In the genomic region with DNA sequence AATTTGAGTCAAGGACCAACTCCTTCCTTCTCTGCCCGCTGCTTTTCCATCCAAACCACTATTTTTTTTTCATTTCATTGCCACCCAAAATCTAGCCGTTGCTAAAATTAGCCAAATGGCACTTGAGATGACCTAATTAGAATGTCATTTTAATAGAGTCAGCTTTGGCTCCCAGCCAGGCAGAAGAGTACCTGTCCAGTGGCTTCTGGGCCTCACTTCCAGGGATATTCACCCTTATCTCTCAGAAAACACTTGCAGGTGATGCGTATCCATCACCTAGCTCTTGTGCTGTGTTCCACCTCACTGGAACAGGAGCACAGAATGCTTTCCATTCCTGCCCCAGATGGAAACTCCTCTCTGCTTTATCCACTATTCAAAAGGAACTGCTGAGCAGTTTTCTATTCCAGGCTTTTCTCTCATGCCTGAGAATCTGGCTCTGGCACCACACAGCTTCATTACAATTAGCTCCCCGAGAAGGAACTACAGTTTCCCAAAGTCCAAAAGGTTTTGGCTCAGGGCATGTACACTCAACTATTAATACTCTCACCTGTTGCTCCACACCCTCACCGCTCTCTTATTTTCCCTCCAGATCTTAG, we compare ENCODE assay signal across 17 cellular contexts. TPM values are rescaled to one million over a fixed set of nuclear protein-coding genes. Genes with fewer than 3 reads are reported as not detected.
DNase-seq lines count a peak whose midpoint lies in the region; ATAC-seq and TF ChIP-seq lines count a peak whose summit lies in the region.
"Had no signal": no experiment of that assay in that cellular context is flagged by ENCODE, and none has a peak within 500 bp of the region (broad histone marks: within the 10 kb centered on the region; RNA-seq: fewer than 3 reads in every experiment).

No MANE protein-coding gene starts in this region.

- peaks cover 4% of the 10 kb centered on the region for H3K36me3 Mint-ChIP-seq in WTC11
- H3K36me3 Mint-ChIP-seq: CD8-positive, alpha-beta memory T cell had no signal

- H3K27me3 Mint-ChIP-seq in WTC11 (ENCODE audit: low read depth) = no peaks in the 10 kb centered on the region; the same call in none of the 2 replicates

- no peak overlapping the region for H3K4me3 Mint-ChIP-seq in WTC11
- H3K4me3 Mint-ChIP-seq: CD8-positive, alpha-beta memory T cell; H9; T-helper 1 cell treated with Interleukin-12 subunit alpha and Interleukin-12 subunit beta and Interleukin-4 antibody, amounts not matched to agents 30 μg/mL and 1 μg/mL, for 36 hours had no signal

- H3K4me1 Mint-ChIP-seq in WTC11 = no peaks in the 10 kb centered on the region; the same call in 1 of the 2 replicates
- H3K4me1 Mint-ChIP-seq: CD8-positive, alpha-beta memory T cell had no signal

- CTCF ChIA-PET in WTC11 (lab: Charles Lee) = no interaction called here

- POLR2A ChIA-PET in WTC11 (lab: Charles Lee) = no interaction called here

- TF ChIP-seq CTCF in WTC11 (IDR thresholded peaks at IDR 0.05) = no peak

- ATAC-seq in left ventricle myocardium superior (peak; percentile 74), Right ventricle myocardium superior (ENCODE audit: poor library complexity) (no peak), HG02798 (IDR thresholded peaks at IDR 0.05; ENCODE audit: poor library complexity, unreplicated experiment) (no peak), WTC11 (no peak)

- intact Hi-C loops in left ventricle myocardium superior (cut with micrococcal nuclease) (no loop called here), Right ventricle myocardium superior (cut with DNase I) (no loop called here)

- peaks cover 8% of the 10 kb centered on the region for H3K9me3 Mint-ChIP-seq in WTC11
- H3K9me3 Mint-ChIP-seq: CD8-positive, alpha-beta memory T cell; T-helper 1 cell treated with Interleukin-12 subunit alpha and Interleukin-12 subunit beta and Interleukin-4 antibody, amounts not matched to agents 30 μg/mL and 1 μg/mL, for 36 hours had no signal

- DNase-seq in left ventricle myocardium superior = no peak
- no peak for DNase-seq in Right ventricle myocardium superior
- DNase-seq in NCI-H187 treated with DMSO at 0.1 percent for 48 hours (lab: John Stamatoyannopoulos, UW) = peak; percentile 57
- DNase-seq in cerebellar cortex (ENCODE audit: low spot score) = peak; percentile 27
- DNase-seq in SKM-1 treated with dmso at 0.1 percent for 144 hours (lab: John Stamatoyannopoulos, UW; ENCODE audit: unreplicated experiment) = no peak
- DNase-seq in WTC11 (ENCODE audit: low spot score) = no peak
- DNase-seq in Kasumi-1 (lab: John Stamatoyannopoulos, UW) = no peak
- DNase-seq: CD8-positive, alpha-beta memory T cell; DND-41; H9; NCI-H1694 treated with DMSO at 0.1 percent for 48 hours; NCI-H774; RPMI8226; SIG-M5 had no signal

- no peak overlapping the region for H3K27ac Mint-ChIP-seq in WTC11
- H3K27ac Mint-ChIP-seq: CD8-positive, alpha-beta memory T cell; H9; T-helper 1 cell treated with Interleukin-12 subunit alpha and Interleukin-12 subunit beta and Interleukin-4 antibody, amounts not matched to agents 30 μg/mL and 1 μg/mL, for 36 hours had no signal

TF ChIP-seq in WTC11, 78 proteins besides CTCF, POLR2A, EP300 and RAD21:
- TF ChIP-seq ETV6 (CRISPR knock-in tag; IDR thresholded peaks at IDR 0.05) = no peak
- TF ChIP-seq, protein P1, sequence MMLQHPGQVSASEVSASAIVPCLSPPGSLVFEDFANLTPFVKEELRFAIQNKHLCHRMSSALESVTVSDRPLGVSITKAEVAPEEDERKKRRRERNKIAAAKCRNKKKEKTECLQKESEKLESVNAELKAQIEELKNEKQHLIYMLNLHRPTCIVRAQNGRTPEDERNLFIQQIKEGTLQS (CRISPR knock-in tag; conservative IDR thresholded peaks at IDR 0.05) = no peak
TF ChIP-seq in WTC11: peak in this region for 0.

RNA-seq across cellular contexts. Expression of gene MAGEA9B, which starts 18.5 kb away (rescaled TPM):
- total RNA-seq in left ventricle myocardium superior (not detected), Right ventricle myocardium superior (not detected), WTC11 (2021) (0.11 to 0.35 TPM (median 0.14 TPM) in 3 replicates)
- total RNA-seq: CD8-positive, alpha-beta memory T cell; H9 had no signal

RNA-seq across cellular contexts. Expression of gene HSFX3, which starts 19.1 kb away (rescaled TPM):
- total RNA-seq in left ventricle myocardium superior (not detected), Right ventricle myocardium superior (not detected), WTC11 (2021) (not detected in 3 replicates)
- total RNA-seq: CD8-positive, alpha-beta memory T cell; H9; NCI-H460 had no signal

RNA-seq across cellular contexts. Expression of gene HSFX2, which starts 26.3 kb away (rescaled TPM):
- total RNA-seq in left ventricle myocardium superior (not detected), Right ventricle myocardium superior (not detected), WTC11 (2021) (0.37 TPM in 1 of 3 replicates, not detected in the others)
- total RNA-seq: H9, NCI-H460 had no signal

RNA-seq across cellular contexts. Expression of gene EOLA1, which starts 28.0 kb away (rescaled TPM):
- total RNA-seq in left ventricle myocardium superior (29.6 TPM), Right ventricle myocardium superior (26.9 TPM), WTC11 (2021) (5.4 to 7.7 TPM (median 6.1 TPM) in 3 replicates)

Comparison
In these comparisons a context has a peak if more than half of its experiments do, and no peak if none do; other contexts are left out.
1. DNase-seq: peak in NCI-H187 treated with DMSO at 0.1 percent for 48 hours (single experiment) and cerebellar cortex (single experiment); none in left ventricle myocardium superior (single experiment), Right ventricle myocardium superior (single experiment), SKM-1 treated with dmso at 0.1 percent for 144 hours (single experiment), WTC11 (single experiment) and Kasumi-1 (0 of 2).